11 cellular contexts compared by ENCODE assay signal in the genomic region with DNA sequence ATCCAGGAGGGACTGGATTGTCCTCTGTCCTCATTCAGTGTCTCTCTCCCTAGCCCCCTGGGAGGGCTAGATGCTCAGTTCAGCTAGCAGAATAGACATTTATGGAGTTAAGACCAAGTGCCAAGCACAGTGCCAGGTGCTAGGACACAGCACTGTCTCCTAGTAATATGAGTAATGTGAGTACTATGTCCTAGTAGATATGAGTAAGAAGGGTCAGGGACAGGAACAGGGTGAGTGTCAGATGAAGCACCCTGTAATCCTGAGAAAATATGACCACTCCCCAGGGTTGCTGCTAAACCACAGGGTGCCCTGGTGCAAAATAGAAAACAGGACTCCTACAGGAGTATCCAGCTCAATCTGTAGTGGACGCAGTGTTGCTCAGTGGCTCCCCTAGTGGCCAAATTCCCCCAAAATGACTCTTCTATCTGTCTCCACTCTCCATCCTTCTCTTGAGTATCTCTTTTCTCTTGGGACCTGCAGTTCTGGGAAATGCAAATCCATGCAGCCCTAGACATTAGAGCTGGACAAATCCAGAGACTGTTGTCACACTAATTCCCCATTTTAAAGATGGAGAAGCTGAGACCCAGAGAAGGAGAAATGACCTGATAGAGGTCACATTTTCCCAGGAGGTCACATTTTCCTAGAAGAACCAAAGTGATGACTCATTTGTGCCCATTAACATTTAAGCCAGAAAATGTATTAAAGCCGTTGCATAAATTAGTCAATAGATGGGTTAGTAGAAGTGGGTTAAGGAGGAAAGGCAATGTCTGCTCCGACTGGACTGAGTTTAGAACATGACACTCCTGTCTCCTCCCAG.
A peak's percentile ranks its signal among the peaks of the same experiment; 100 is the strongest.
DNase-seq lines count a peak whose midpoint lies in the region; TF ChIP-seq lines count a peak whose summit lies in the region.
"Had no signal": no experiment of that assay in that cellular context is flagged by ENCODE, and none has a peak within 500 bp of the region (broad histone marks: within the 10 kb centered on the region; RNA-seq: fewer than 3 reads in every experiment).

No MANE protein-coding gene starts in this region.

- intact Hi-C loops in esophagus muscularis mucosa (cut with DNase I), result no loop called here

- no peaks in the 10 kb centered on the region for H3K9me2 ChIP-seq in MM.1S (replicated peaks; ENCODE audit: insufficient read depth, low read length)

- peak; percentile 46 for TF ChIP-seq CTCF in MM.1S (IDR thresholded peaks at IDR 0.05; ENCODE audit: low read length)
- TF ChIP-seq CTCF in esophagus muscularis mucosa (IDR thresholded peaks at IDR 0.05), result no peak

- H3K9me3 ChIP-seq in MM.1S (replicated peaks; ENCODE audit: insufficient read depth, low read length) (no peaks in the 10 kb centered on the region), esophagus muscularis mucosa (no peaks in the 10 kb centered on the region)
- H3K9me3 ChIP-seq: HAP-1, SJCRH30 had no signal

- TF ChIP-seq POLR2A in esophagus muscularis mucosa (IDR thresholded peaks at IDR 0.05; ENCODE audit: low read depth), result no peak

- no peaks in the 10 kb centered on the region for H4K20me1 ChIP-seq in MM.1S (ENCODE audit: insufficient read depth, low read length)

- peak; percentile 19 for DNase-seq in stimulated activated CD4-positive, alpha-beta T cell treated with anti-CD3 and anti-CD28 coated beads, Interleukin-15, amount 100 ng/mL, for 24 hours
- DNase-seq in stimulated activated CD4-positive, alpha-beta T cell treated with anti-CD3 and anti-CD28 coated beads, Interleukin-1b, Interleukin-23, amount 100 ng/mL, for 48 hours, result no peak
- DNase-seq in MM.1S, result no peak
- peak; percentile 19 for DNase-seq in esophagus muscularis mucosa (ENCODE audit: extremely low spot score)
- no peak for DNase-seq in NCI-H128 (lab: John Stamatoyannopoulos, UW; ENCODE audit: unreplicated experiment)
- DNase-seq in NCI-H748 treated with DMSO at 0.1 percent for 48 hours (lab: John Stamatoyannopoulos, UW), result no peak
- no peak for DNase-seq in activated gamma-delta T cell (lab: John Stamatoyannopoulos, UW)
- DNase-seq in stimulated activated CD4-positive, alpha-beta T cell treated with anti-CD3 and anti-CD28 coated beads, Interleukin-4, amount 100 ng/mL, for 4 hours, result no peak
- DNase-seq: GF-D8 had no signal

- no peaks in the 10 kb centered on the region for H3K36me3 ChIP-seq in MM.1S (replicated peaks; ENCODE audit: insufficient read depth, low read length)
- no peaks in the 10 kb centered on the region for H3K36me3 ChIP-seq in esophagus muscularis mucosa
- H3K36me3 ChIP-seq: HAP-1, SJCRH30 had no signal

- no peak for TF ChIP-seq EP300 in esophagus muscularis mucosa (IDR thresholded peaks at IDR 0.05)

- no peak overlapping the region for H2AFZ ChIP-seq in MM.1S (ENCODE audit: low read length)

- H3K79me2 ChIP-seq in MM.1S (ENCODE audit: low read length), result no peaks in the 10 kb centered on the region

- H3K4me1 ChIP-seq in MM.1S (ENCODE audit: low read length) (no peaks in the 10 kb centered on the region), esophagus muscularis mucosa (no peaks in the 10 kb centered on the region)
- H3K4me1 ChIP-seq: HAP-1, SJCRH30 had no signal

- H3K4me2 ChIP-seq in MM.1S (ENCODE audit: low read depth, low read length), result no peak overlapping the region

- no peak overlapping the region for H3K4me3 ChIP-seq in MM.1S (ENCODE audit: low read length)
- no peak overlapping the region for H3K4me3 ChIP-seq in esophagus muscularis mucosa
- H3K4me3 ChIP-seq: HAP-1, SJCRH30 had no signal

- H3K27me3 ChIP-seq in MM.1S (replicated peaks; ENCODE audit: insufficient read depth, low read length) (no peaks in the 10 kb centered on the region), esophagus muscularis mucosa (peaks cover 0 to 10% (median 0%) of the 10 kb centered on the region in 4 donors)
- H3K27me3 ChIP-seq: SJCRH30 had no signal

- H3F3A ChIP-seq in MM.1S (ENCODE audit: insufficient read depth, low read length), result no peaks in the 10 kb centered on the region

- H3K27ac ChIP-seq in MM.1S (ENCODE audit: low read length) (no peak overlapping the region), esophagus muscularis mucosa (replicated peaks in 1 of 4) (no peak overlapping the region)
- H3K27ac ChIP-seq: SJCRH30 had no signal

- no peak overlapping the region for H3K9ac ChIP-seq in MM.1S (ENCODE audit: low read length)

- 86% methylated on average over 3 of the region's 3 CpGs for WGBS in esophagus muscularis mucosa

Comparison
In these comparisons a context has a peak if more than half of its experiments do, and no peak if none do; other contexts are left out.
1. DNase-seq: peak in stimulated activated CD4-positive, alpha-beta T cell treated with anti-CD3 and anti-CD28 coated beads, Interleukin-15, amount 100 ng/mL, for 24 hours (single experiment) and esophagus muscularis mucosa (single experiment); none in stimulated activated CD4-positive, alpha-beta T cell treated with anti-CD3 and anti-CD28 coated beads, Interleukin-1b, Interleukin-23, amount 100 ng/mL, for 48 hours (single experiment), MM.1S (single experiment), NCI-H128 (single experiment), NCI-H748 treated with DMSO at 0.1 percent for 48 hours (single experiment), activated gamma-delta T cell (single experiment) and stimulated activated CD4-positive, alpha-beta T cell treated with anti-CD3 and anti-CD28 coated beads, Interleukin-4, amount 100 ng/mL, for 4 hours (0 of 2).